ENCODE assay signal across 9 cellular contexts in the genomic region with DNA sequence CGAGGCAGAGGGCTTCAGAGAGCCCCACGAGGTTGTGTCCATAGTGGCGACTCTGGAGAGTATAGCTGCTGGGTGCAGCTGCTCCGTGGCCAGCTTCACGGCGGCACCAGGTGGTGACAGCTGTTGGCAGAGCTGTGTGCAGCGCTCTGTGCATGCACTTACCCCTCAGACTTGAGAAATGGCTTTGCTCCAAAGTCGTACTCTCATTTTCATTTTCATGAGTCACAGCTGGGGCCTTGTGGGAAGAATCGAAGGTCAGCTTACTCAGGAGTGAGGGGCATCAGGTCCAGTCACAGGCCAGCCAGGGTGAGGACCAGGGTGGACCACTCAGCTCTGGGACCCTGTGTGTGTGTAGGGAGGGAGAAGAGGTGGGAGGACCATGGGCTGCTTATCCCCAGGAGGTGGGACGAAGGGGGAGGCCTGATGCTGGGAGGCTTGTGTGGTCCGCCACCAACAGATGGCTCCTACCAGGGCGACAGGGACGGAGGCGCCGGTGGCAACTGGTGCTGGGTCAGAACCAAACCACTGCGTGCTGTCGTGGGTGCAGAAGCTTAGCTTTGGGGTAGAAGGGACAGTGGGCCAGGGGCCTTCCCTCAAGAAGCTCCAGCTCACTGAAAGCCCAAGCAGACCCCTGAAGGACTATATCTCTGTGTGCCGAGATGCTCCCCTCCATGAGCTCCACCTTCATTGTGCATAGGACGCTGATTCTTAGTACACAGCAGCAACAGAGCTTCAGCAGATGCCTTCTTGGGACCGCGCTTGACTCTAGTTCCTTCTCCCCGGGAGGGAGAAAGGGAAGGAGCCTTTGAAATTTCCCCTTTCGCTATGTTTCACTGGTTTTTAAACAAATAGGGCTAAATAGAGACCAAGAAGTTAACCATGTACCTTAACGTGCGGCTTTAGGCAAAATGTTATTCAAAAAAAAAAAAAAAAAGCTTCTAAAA.
DNase-seq lines count a peak whose midpoint lies in the region; ATAC-seq and TF ChIP-seq lines count a peak whose summit lies in the region.
"Had no signal": no experiment of that assay in that cellular context is flagged by ENCODE, and none has a peak within 500 bp of the region (broad histone marks: within the 10 kb centered on the region; RNA-seq: fewer than 3 reads in every experiment).

No MANE protein-coding gene starts in this region.

- 66 to 75% methylated on average over 25 of the region's 25 CpGs for WGBS in lung, 2 donors
- WGBS in body of pancreas, 2 donors: 72 to 75% methylated on average over 14 to 25 of the region's 25 CpGs

- peaks cover 29% of the 10 kb centered on the region for H3K36me3 Mint-ChIP-seq in activated CD4-positive, alpha-beta memory T cell treated with anti-CD3 and anti-CD28 coated beads for 36 hours

- H3K4me1 ChIP-seq in lung (ENCODE audit: control insufficient read depth in 2 of 2, insufficient read depth in 2 of 2, low read length in 2 of 2) (peaks cover 4 to 10% of the 10 kb centered on the region in 2 donors), body of pancreas (no peaks in the 10 kb centered on the region)

- H3K27me3 ChIP-seq in lung (ENCODE audit: control insufficient read depth, insufficient read depth): no peaks in the 10 kb centered on the region
- H3K27me3 ChIP-seq in body of pancreas: no peaks in the 10 kb centered on the region

- peaks cover 0 to 2% of the 10 kb centered on the region in 2 donors for H3K36me3 ChIP-seq in lung (ENCODE audit: control insufficient read depth in 2 of 2, insufficient read depth in 2 of 2, low read length in 2 of 2)
- H3K36me3 ChIP-seq in body of pancreas (replicated peaks in 1 of 2; ENCODE audit: insufficient read depth in 1 of 2, low read depth in 2 of 2): no peaks in the 10 kb centered on the region

- no peaks in the 10 kb centered on the region for H3K27me3 Mint-ChIP-seq in activated CD4-positive, alpha-beta memory T cell treated with anti-CD3 and anti-CD28 coated beads for 36 hours
- H3K27me3 Mint-ChIP-seq: IgD-negative memory B cell had no signal

- CTCF ChIA-PET in activated CD4-positive, alpha-beta memory T cell treated with anti-CD3 and anti-CD28 coated beads for 36 hours (lab: Charles Lee): interaction anchor here (0.9 to 1.8 kb wide), 4 partner anchors 27 to 68 kb away, joined by 3 to 4 read pairs (median 4); no protein-coding TSS in a partner anchor

- no peaks in the 10 kb centered on the region for H3K9me3 Mint-ChIP-seq in activated CD4-positive, alpha-beta memory T cell treated with anti-CD3 and anti-CD28 coated beads for 36 hours
- H3K9me3 Mint-ChIP-seq: IgD-negative memory B cell had no signal

- H3K4me3 ChIP-seq in lung (no peak overlapping the region), body of pancreas (no peak overlapping the region)

- H3K4me3 Mint-ChIP-seq in activated CD4-positive, alpha-beta memory T cell treated with anti-CD3 and anti-CD28 coated beads for 36 hours: peak overlapping the region; percentile 18

- ATAC-seq in GM19023 (IDR thresholded peaks at IDR 0.05; ENCODE audit: unreplicated experiment): peak; percentile 54
- ATAC-seq in HG03060 (IDR thresholded peaks at IDR 0.05; ENCODE audit: low read depth, unreplicated experiment): peak; percentile 37
- no peak for ATAC-seq in lung (ENCODE audit: insufficient read depth, low FRiP score)
- no peak for ATAC-seq in body of pancreas

- TF ChIP-seq POLR2A in body of pancreas (IDR thresholded peaks at IDR 0.05): no peak

- intact Hi-C loops in activated CD4-positive, alpha-beta memory T cell treated with anti-CD3 and anti-CD28 coated beads for 36 hours (cut with micrococcal nuclease): no loop called here
- intact Hi-C loops in body of pancreas (cut with DNase I): no loop called here

- peaks cover 63% of the 10 kb centered on the region for H3K4me1 Mint-ChIP-seq in activated CD4-positive, alpha-beta memory T cell treated with anti-CD3 and anti-CD28 coated beads for 36 hours (ENCODE audit: low read depth)

- H3K27ac ChIP-seq in lung (ENCODE audit: low read depth in 1 of 2, low read length in 1 of 2): peak overlapping the region; percentile 43 to 81
- no peak overlapping the region for H3K27ac ChIP-seq in body of pancreas

- DNase-seq in DMS 273 (lab: John Stamatoyannopoulos, UW; ENCODE audit: unreplicated experiment) (peak; percentile 89), lung (ENCODE audit: low spot score) (no peak), cerebellar nuclear complex (lab: John Stamatoyannopoulos, UW) (no peak), body of pancreas (no peak)
- peak; percentile 55 for DNase-seq in activated CD4-positive, alpha-beta memory T cell treated with anti-CD3 and anti-CD28 coated beads for 36 hours
- DNase-seq in activated effector memory CD4-positive, alpha-beta T cell treated with Interleukin-2 at 50 U/mL for 16 hours: no peak

- no peak for TF ChIP-seq CTCF in lung (IDR thresholded peaks at IDR 0.05; ENCODE audit: control extremely low read depth, extremely low read depth)
- no peak for TF ChIP-seq CTCF in body of pancreas (IDR thresholded peaks at IDR 0.05)

- POLR2A ChIA-PET in activated CD4-positive, alpha-beta memory T cell treated with anti-CD3 and anti-CD28 coated beads for 36 hours (lab: Charles Lee): interaction anchor here (0.8 to 1.5 kb wide), 8 partner anchors 17 to 93 kb away, joined by 3 to 6 read pairs (median 3); no protein-coding TSS in a partner anchor

- peaks cover 0 to 2% of the 10 kb centered on the region in 2 donors for H3K9me3 ChIP-seq in lung (ENCODE audit: control insufficient read depth in 2 of 2, insufficient read depth in 1 of 2, low read length in 1 of 2)
- no peaks in the 10 kb centered on the region for H3K9me3 ChIP-seq in body of pancreas

- peak overlapping the region; percentile 74 for H3K27ac Mint-ChIP-seq in activated CD4-positive, alpha-beta memory T cell treated with anti-CD3 and anti-CD28 coated beads for 36 hours
- H3K27ac Mint-ChIP-seq: IgD-negative memory B cell had no signal

Comparison
In these comparisons a context has a peak if more than half of its experiments do, and no peak if none do; other contexts are left out.
1. DNase-seq: peak in DMS 273 (single experiment) and activated CD4-positive, alpha-beta memory T cell treated with anti-CD3 and anti-CD28 coated beads for 36 hours (single experiment); none in lung (single experiment), cerebellar nuclear complex (0 of 2), body of pancreas (0 of 4) and activated effector memory CD4-positive, alpha-beta T cell treated with Interleukin-2 at 50 U/mL for 16 hours (single experiment).
2. ATAC-seq: peak in GM19023 (single experiment) and HG03060 (single experiment); none in lung (single experiment) and body of pancreas (single experiment).
3. H3K27ac ChIP-seq: peak in lung (2 of 2); none in body of pancreas (0 of 4).